1 cellular context compared by ENCODE assay signal in the genomic region with DNA sequence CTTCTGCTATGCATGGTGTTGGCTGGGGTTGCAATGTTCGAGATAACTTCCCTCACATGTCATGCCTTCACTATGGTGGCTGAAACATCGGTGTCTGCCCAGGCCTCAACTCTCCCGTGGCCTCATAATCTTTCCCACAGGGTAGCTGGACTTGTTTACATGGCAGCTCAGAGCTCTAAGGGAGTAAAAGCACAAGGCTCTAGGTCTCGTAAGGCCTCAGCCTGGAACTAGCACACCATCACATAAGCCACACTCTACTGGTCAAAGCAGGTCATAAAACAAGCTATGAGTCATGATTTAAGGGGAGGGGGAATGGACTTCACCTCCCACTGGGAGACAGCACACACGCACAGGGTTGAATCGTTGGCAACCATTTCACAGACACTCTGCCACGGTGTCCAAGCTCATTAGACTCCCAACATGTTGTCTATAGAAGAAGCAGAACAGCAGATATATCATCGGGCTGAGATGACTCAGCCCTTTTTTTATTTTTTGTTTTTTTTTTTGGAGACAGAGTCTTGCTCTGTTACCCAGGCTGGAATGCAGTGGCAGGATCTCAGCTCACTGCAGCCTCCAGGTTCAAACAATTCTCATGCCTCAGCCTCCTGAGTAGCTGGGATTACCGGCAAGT.
TF ChIP-seq lines count a peak whose summit lies in the region.

No MANE protein-coding gene starts in this region.

TF ChIP-seq in HEK293, 187 proteins besides CTCF, POLR2A, EP300 and RAD21 (continued from another document and continues in another):
- TF ChIP-seq, protein P1, sequence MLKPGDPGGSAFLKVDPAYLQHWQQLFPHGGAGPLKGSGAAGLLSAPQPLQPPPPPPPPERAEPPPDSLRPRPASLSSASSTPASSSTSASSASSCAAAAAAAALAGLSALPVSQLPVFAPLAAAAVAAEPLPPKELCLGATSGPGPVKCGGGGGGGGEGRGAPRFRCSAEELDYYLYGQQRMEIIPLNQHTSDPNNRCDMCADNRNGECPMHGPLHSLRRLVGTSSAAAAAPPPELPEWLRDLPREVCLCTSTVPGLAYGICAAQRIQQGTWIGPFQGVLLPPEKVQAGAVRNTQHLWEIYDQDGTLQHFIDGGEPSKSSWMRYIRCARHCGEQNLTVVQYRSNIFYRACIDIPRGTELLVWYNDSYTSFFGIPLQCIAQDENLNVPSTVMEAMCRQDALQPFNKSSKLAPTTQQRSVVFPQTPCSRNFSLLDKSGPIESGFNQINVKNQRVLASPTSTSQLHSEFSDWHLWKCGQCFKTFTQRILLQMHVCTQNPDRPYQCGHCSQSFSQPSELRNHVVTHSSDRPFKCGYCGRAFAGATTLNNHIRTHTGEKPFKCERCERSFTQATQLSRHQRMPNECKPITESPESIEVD (tag by site-specific recombination; IDR thresholded peaks at IDR 0.05) = no peak
- no peak for TF ChIP-seq ZNF670 (tag by site-specific recombination; IDR thresholded peaks at IDR 0.05; ENCODE audit: low read depth)
- no peak for TF ChIP-seq ZNF548 (tag by site-specific recombination; IDR thresholded peaks at IDR 0.05)
- TF ChIP-seq, protein P2, sequence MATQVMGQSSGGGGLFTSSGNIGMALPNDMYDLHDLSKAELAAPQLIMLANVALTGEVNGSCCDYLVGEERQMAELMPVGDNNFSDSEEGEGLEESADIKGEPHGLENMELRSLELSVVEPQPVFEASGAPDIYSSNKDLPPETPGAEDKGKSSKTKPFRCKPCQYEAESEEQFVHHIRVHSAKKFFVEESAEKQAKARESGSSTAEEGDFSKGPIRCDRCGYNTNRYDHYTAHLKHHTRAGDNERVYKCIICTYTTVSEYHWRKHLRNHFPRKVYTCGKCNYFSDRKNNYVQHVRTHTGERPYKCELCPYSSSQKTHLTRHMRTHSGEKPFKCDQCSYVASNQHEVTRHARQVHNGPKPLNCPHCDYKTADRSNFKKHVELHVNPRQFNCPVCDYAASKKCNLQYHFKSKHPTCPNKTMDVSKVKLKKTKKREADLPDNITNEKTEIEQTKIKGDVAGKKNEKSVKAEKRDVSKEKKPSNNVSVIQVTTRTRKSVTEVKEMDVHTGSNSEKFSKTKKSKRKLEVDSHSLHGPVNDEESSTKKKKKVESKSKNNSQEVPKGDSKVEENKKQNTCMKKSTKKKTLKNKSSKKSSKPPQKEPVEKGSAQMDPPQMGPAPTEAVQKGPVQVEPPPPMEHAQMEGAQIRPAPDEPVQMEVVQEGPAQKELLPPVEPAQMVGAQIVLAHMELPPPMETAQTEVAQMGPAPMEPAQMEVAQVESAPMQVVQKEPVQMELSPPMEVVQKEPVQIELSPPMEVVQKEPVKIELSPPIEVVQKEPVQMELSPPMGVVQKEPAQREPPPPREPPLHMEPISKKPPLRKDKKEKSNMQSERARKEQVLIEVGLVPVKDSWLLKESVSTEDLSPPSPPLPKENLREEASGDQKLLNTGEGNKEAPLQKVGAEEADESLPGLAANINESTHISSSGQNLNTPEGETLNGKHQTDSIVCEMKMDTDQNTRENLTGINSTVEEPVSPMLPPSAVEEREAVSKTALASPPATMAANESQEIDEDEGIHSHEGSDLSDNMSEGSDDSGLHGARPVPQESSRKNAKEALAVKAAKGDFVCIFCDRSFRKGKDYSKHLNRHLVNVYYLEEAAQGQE (tag by site-specific recombination; IDR thresholded peaks at IDR 0.05) = no peak
- 0 out of 2 replicates have a peak, but pooled peaks have one; percentile 21 for TF ChIP-seq ZBTB48 (tag by site-specific recombination; IDR thresholded peaks at IDR 0.05)
- no peak for TF ChIP-seq ZNF623 (tag by site-specific recombination; IDR thresholded peaks at IDR 0.05)
- TF ChIP-seq ZNF660 (tag by site-specific recombination; IDR thresholded peaks at IDR 0.05) = peak; percentile 93
- TF ChIP-seq, protein P3, sequence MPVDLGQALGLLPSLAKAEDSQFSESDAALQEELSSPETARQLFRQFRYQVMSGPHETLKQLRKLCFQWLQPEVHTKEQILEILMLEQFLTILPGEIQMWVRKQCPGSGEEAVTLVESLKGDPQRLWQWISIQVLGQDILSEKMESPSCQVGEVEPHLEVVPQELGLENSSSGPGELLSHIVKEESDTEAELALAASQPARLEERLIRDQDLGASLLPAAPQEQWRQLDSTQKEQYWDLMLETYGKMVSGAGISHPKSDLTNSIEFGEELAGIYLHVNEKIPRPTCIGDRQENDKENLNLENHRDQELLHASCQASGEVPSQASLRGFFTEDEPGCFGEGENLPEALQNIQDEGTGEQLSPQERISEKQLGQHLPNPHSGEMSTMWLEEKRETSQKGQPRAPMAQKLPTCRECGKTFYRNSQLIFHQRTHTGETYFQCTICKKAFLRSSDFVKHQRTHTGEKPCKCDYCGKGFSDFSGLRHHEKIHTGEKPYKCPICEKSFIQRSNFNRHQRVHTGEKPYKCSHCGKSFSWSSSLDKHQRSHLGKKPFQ (tag by site-specific recombination; IDR thresholded peaks at IDR 0.05) = no peak
- TF ChIP-seq ZNF549 (tag by site-specific recombination; IDR thresholded peaks at IDR 0.05) = no peak
- peak; percentile 95 for TF ChIP-seq ZNF600 (tag by site-specific recombination; IDR thresholded peaks at IDR 0.05)
- TF ChIP-seq ZNF768 (tag by site-specific recombination; IDR thresholded peaks at IDR 0.05) = no peak
- no peak for TF ChIP-seq ZNF37A (tag by site-specific recombination; IDR thresholded peaks at IDR 0.05)
- TF ChIP-seq ZNF701 (tag by site-specific recombination; IDR thresholded peaks at IDR 0.05) = no peak
- TF ChIP-seq GLI2 (tag by site-specific recombination; IDR thresholded peaks at IDR 0.05; ENCODE audit: borderline replicate concordance, low read depth) = no peak
- no peak for TF ChIP-seq ZNF747 (tag by site-specific recombination; IDR thresholded peaks at IDR 0.05)
- TF ChIP-seq ZNF366 (tag by site-specific recombination; conservative IDR thresholded peaks at IDR 0.05) = peak; percentile 37
- TF ChIP-seq KLF10 (tag by site-specific recombination; IDR thresholded peaks at IDR 0.05) = no peak
- no peak for TF ChIP-seq GFI1B (tag by site-specific recombination; IDR thresholded peaks at IDR 0.05)
- TF ChIP-seq WT1 (tag by site-specific recombination; IDR thresholded peaks at IDR 0.05) = peak; percentile 70
- TF ChIP-seq ZNF830 (tag by site-specific recombination; IDR thresholded peaks at IDR 0.05; ENCODE audit: low read depth) = no peak
- TF ChIP-seq, protein P4, sequence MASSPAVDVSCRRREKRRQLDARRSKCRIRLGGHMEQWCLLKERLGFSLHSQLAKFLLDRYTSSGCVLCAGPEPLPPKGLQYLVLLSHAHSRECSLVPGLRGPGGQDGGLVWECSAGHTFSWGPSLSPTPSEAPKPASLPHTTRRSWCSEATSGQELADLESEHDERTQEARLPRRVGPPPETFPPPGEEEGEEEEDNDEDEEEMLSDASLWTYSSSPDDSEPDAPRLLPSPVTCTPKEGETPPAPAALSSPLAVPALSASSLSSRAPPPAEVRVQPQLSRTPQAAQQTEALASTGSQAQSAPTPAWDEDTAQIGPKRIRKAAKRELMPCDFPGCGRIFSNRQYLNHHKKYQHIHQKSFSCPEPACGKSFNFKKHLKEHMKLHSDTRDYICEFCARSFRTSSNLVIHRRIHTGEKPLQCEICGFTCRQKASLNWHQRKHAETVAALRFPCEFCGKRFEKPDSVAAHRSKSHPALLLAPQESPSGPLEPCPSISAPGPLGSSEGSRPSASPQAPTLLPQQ (tag by site-specific recombination; IDR thresholded peaks at IDR 0.05) = peak; percentile 74
- no peak for TF ChIP-seq RBAK (tag by site-specific recombination; IDR thresholded peaks at IDR 0.05)
- TF ChIP-seq ZFP41 (tag by site-specific recombination; IDR thresholded peaks at IDR 0.05; ENCODE audit: borderline replicate concordance) = no peak
- peak; percentile 73 for TF ChIP-seq ZFP37 (tag by site-specific recombination; IDR thresholded peaks at IDR 0.05)
- TF ChIP-seq, protein P5, sequence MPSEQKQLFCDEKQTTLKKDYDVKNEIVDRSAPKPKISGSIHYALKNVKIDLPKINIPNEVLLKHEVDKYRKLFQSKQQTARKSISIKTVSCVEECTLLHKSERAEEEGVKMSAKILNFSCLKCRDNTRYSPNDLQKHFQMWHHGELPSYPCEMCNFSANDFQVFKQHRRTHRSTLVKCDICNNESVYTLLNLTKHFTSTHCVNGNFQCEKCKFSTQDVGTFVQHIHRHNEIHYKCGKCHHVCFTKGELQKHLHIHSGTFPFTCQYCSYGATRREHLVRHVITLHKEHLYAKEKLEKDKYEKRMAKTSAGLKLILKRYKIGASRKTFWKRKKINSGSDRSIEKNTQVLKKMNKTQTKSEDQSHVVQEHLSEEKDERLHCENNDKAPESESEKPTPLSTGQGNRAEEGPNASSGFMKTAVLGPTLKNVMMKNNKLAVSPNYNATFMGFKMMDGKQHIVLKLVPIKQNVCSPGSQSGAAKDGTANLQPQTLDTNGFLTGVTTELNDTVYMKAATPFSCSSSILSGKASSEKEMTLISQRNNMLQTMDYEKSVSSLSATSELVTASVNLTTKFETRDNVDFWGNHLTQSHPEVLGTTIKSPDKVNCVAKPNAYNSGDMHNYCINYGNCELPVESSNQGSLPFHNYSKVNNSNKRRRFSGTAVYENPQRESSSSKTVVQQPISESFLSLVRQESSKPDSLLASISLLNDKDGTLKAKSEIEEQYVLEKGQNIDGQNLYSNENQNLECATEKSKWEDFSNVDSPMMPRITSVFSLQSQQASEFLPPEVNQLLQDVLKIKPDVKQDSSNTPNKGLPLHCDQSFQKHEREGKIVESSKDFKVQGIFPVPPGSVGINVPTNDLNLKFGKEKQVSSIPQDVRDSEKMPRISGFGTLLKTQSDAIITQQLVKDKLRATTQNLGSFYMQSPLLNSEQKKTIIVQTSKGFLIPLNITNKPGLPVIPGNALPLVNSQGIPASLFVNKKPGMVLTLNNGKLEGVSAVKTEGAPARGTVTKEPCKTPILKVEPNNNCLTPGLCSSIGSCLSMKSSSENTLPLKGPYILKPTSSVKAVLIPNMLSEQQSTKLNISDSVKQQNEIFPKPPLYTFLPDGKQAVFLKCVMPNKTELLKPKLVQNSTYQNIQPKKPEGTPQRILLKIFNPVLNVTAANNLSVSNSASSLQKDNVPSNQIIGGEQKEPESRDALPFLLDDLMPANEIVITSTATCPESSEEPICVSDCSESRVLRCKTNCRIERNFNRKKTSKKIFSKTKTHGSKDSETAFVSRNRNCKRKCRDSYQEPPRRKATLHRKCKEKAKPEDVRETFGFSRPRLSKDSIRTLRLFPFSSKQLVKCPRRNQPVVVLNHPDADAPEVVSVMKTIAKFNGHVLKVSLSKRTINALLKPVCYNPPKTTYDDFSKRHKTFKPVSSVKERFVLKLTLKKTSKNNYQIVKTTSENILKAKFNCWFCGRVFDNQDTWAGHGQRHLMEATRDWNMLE (tag by site-specific recombination; conservative IDR thresholded peaks at IDR 0.05; ENCODE audit: low read depth) = peak; percentile 56; the same call in 1 of the 2 replicates
- no peak for TF ChIP-seq ZNF501 (tag by site-specific recombination; IDR thresholded peaks at IDR 0.05)
- TF ChIP-seq ZNF624 (tag by site-specific recombination; IDR thresholded peaks at IDR 0.05) = no peak
- TF ChIP-seq SCRT2 (tag by site-specific recombination; IDR thresholded peaks at IDR 0.05) = peak; percentile 38; the same call in 1 of the 2 replicates
- TF ChIP-seq, protein P6, sequence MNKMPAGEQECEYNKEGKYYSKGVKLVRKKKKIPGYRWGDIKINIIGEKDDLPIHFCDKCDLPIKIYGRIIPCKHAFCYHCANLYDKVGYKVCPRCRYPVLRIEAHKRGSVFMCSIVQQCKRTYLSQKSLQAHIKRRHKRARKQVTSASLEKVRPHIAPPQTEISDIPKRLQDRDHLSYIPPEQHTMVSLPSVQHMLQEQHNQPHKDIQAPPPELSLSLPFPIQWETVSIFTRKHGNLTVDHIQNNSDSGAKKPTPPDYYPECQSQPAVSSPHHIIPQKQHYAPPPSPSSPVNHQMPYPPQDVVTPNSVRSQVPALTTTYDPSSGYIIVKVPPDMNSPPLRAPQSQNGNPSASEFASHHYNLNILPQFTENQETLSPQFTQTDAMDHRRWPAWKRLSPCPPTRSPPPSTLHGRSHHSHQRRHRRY (tag by site-specific recombination; IDR thresholded peaks at IDR 0.05) = no peak
- TF ChIP-seq, protein P7, sequence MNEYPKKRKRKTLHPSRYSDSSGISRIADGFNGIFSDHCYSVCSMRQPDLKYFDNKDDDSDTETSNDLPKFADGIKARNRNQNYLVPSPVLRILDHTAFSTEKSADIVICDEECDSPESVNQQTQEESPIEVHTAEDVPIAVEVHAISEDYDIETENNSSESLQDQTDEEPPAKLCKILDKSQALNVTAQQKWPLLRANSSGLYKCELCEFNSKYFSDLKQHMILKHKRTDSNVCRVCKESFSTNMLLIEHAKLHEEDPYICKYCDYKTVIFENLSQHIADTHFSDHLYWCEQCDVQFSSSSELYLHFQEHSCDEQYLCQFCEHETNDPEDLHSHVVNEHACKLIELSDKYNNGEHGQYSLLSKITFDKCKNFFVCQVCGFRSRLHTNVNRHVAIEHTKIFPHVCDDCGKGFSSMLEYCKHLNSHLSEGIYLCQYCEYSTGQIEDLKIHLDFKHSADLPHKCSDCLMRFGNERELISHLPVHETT (tag by site-specific recombination; IDR thresholded peaks at IDR 0.05) = no peak; the same call in 1 of the 2 replicates
- TF ChIP-seq ZNF169 (tag by site-specific recombination; IDR thresholded peaks at IDR 0.05) = no peak
- no peak for TF ChIP-seq BCL11B (tag by site-specific recombination; IDR thresholded peaks at IDR 0.05; ENCODE audit: low read depth)
- TF ChIP-seq ZNF112 (tag by site-specific recombination; IDR thresholded peaks at IDR 0.05) = no peak
- no peak for TF ChIP-seq ZNF544 (tag by site-specific recombination; IDR thresholded peaks at IDR 0.05)
- no peak for TF ChIP-seq ZNF211 (tag by site-specific recombination; IDR thresholded peaks at IDR 0.05; ENCODE audit: low read depth)
- TF ChIP-seq ZNF510 (tag by site-specific recombination; IDR thresholded peaks at IDR 0.05; ENCODE audit: insufficient replicate concordance) = no peak
- TF ChIP-seq GLIS1 (tag by site-specific recombination; IDR thresholded peaks at IDR 0.05) = peak; percentile 96
- TF ChIP-seq ZNF777 (tag by site-specific recombination; IDR thresholded peaks at IDR 0.05; ENCODE audit: borderline replicate concordance) = no peak
- TF ChIP-seq, protein P8, sequence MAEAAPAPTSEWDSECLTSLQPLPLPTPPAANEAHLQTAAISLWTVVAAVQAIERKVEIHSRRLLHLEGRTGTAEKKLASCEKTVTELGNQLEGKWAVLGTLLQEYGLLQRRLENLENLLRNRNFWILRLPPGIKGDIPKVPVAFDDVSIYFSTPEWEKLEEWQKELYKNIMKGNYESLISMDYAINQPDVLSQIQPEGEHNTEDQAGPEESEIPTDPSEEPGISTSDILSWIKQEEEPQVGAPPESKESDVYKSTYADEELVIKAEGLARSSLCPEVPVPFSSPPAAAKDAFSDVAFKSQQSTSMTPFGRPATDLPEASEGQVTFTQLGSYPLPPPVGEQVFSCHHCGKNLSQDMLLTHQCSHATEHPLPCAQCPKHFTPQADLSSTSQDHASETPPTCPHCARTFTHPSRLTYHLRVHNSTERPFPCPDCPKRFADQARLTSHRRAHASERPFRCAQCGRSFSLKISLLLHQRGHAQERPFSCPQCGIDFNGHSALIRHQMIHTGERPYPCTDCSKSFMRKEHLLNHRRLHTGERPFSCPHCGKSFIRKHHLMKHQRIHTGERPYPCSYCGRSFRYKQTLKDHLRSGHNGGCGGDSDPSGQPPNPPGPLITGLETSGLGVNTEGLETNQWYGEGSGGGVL (tag by site-specific recombination; IDR thresholded peaks at IDR 0.05) = peak; percentile 87
